In the genomic region with DNA sequence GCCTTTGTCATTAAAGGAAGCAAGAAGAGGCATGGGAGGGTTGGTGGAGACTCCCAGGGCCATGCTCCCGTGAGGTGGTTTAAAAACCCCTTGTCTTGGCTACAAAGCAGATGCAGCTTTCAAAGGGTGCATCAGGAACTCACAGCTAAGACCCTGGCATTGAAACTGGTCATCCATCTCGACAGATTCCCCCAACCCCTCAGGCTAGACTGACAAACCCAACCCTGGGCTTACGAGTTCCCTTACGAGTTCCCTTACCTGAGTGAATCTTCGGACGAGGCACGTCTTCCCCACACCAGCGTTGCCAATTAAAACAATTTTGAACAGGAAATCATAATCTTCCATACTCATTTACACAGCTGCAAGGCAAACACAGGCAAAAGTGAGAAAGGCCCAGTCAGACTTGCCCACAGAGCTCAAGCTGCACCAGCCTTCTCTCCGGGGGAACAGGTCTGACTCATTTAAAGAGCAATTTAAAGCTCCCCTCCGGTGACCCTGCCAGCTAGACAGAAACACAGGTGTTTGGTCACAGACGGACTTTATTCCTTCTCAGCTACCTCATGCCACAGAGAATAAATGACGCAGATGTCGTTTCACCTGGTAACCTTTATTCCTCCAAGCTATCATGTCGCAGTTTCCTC, we compare ENCODE assay signal across 10 cellular contexts.
DNase-seq lines count a peak whose midpoint lies in the region; ATAC-seq and TF ChIP-seq lines count a peak whose summit lies in the region.
"Had no signal": no experiment of that assay in that cellular context is flagged by ENCODE, and none has a peak within 500 bp of the region (broad histone marks: within the 10 kb centered on the region; RNA-seq: fewer than 3 reads in every experiment).

No MANE protein-coding gene starts in this region.

- H3K36me3 Mint-ChIP-seq in activated CD8-positive, alpha-beta T cell treated with anti-CD3 and anti-CD28 coated beads for 36 hours (ENCODE audit: low read depth) = peaks cover 19% of the 10 kb centered on the region
- peaks cover 7% of the 10 kb centered on the region for H3K36me3 Mint-ChIP-seq in activated CD8-positive, alpha-beta T cell treated with anti-CD3 and anti-CD28 coated beads, Interleukin-2, amount 10 ng/mL, durations not matched to agents 7 days and 5 days (ENCODE audit: low read depth)

- TF ChIP-seq CTCF in activated CD8-positive, alpha-beta T cell treated with anti-CD3 and anti-CD28 coated beads for 36 hours (IDR thresholded peaks at IDR 0.05) = no peak
- TF ChIP-seq CTCF in A673 (conservative IDR thresholded peaks at IDR 0.05; ENCODE audit: low read depth, low read length) = no peak

- BruUV-seq in A673 (replicated peaks; lab: Mats Ljungman, UMichigan) = no TSS peak

- POLR2A ChIA-PET in activated CD8-positive, alpha-beta T cell treated with anti-CD3 and anti-CD28 coated beads for 36 hours (lab: Charles Lee) = interaction anchor here (1.1 to 2.0 kb wide), 5 partner anchors 8 to 65 kb away, joined by 4 to 7 read pairs (median 4); no protein-coding TSS in a partner anchor
- POLR2A ChIA-PET in activated CD8-positive, alpha-beta T cell treated with anti-CD3 and anti-CD28 coated beads, Interleukin-2, amount 10 ng/mL, durations not matched to agents 7 days and 5 days (lab: Charles Lee) = interaction anchor here (1.2 kb wide), 1 partner anchor 160 kb away, joined by 4 read pairs; a partner anchor contains a TSS
- POLR2A ChIA-PET in A673 (lab: Charles Lee; ENCODE audit: low non-redundant PET) = no interaction called here

- no peaks in the 10 kb centered on the region for H3K9me3 ChIP-seq in A673 (ENCODE audit: low read depth, low read length, poor library complexity, severe bottlenecking)
- H3K9me3 ChIP-seq: BLaER1 had no signal

- H3K27ac Mint-ChIP-seq in activated CD8-positive, alpha-beta T cell treated with anti-CD3 and anti-CD28 coated beads for 36 hours = peak overlapping the region; percentile 88
- H3K27ac Mint-ChIP-seq in activated CD8-positive, alpha-beta T cell treated with anti-CD3 and anti-CD28 coated beads, Interleukin-2, amount 10 ng/mL, durations not matched to agents 7 days and 5 days = no peak overlapping the region

- H3K4me3 Mint-ChIP-seq in activated CD8-positive, alpha-beta T cell treated with anti-CD3 and anti-CD28 coated beads for 36 hours = no peak overlapping the region
- H3K4me3 Mint-ChIP-seq in activated CD8-positive, alpha-beta T cell treated with anti-CD3 and anti-CD28 coated beads, Interleukin-2, amount 10 ng/mL, durations not matched to agents 7 days and 5 days = no peak overlapping the region

- H3K4me1 Mint-ChIP-seq in activated CD8-positive, alpha-beta T cell treated with anti-CD3 and anti-CD28 coated beads for 36 hours (ENCODE audit: low read depth) = peaks cover 73% of the 10 kb centered on the region
- peaks cover 42% of the 10 kb centered on the region for H3K4me1 Mint-ChIP-seq in activated CD8-positive, alpha-beta T cell treated with anti-CD3 and anti-CD28 coated beads, Interleukin-2, amount 10 ng/mL, durations not matched to agents 7 days and 5 days (ENCODE audit: low read depth)

- no peaks in the 10 kb centered on the region for H3K27me3 Mint-ChIP-seq in activated CD8-positive, alpha-beta T cell treated with anti-CD3 and anti-CD28 coated beads for 36 hours
- H3K27me3 Mint-ChIP-seq in activated CD8-positive, alpha-beta T cell treated with anti-CD3 and anti-CD28 coated beads, Interleukin-2, amount 10 ng/mL, durations not matched to agents 7 days and 5 days (ENCODE audit: low read depth) = no peaks in the 10 kb centered on the region

- DNase-seq in activated CD8-positive, alpha-beta T cell treated with anti-CD3 and anti-CD28 coated beads for 36 hours = peak; percentile 72
- no peak for DNase-seq in activated CD8-positive, alpha-beta T cell treated with anti-CD3 and anti-CD28 coated beads, Interleukin-2, amount 10 ng/mL, durations not matched to agents 7 days and 5 days
- DNase-seq in NCI-H748 treated with DMSO at 0.1 percent for 48 hours (lab: John Stamatoyannopoulos, UW) = peak; percentile 75
- DNase-seq in left kidney (ENCODE audit: low read depth, low spot score) = peak; percentile 30
- no peak for DNase-seq in H7
- DNase-seq in cortex of kidney (lab: John Stamatoyannopoulos, UW) = no peak
- DNase-seq in A673 (ENCODE audit: low spot score) = no peak

- intact Hi-C loops in activated CD8-positive, alpha-beta T cell treated with anti-CD3 and anti-CD28 coated beads for 36 hours (cut with micrococcal nuclease) = loop anchor here (5.0 to 10.0 kb wide), 3 partner anchors 75 to 158 kb away; a partner anchor contains a TSS
- intact Hi-C loops in A673 (cut with micrococcal nuclease; ENCODE audit: unreplicated experiment) = no loop called here

- no peak overlapping the region for H3K4me3 ChIP-seq in H7 (ENCODE audit: insufficient read depth, low read depth, low read length)
- H3K4me3 ChIP-seq in A673 (ENCODE audit: low read depth, low read length, poor library complexity, severe bottlenecking) = no peak overlapping the region
- H3K4me3 ChIP-seq: BLaER1, lung had no signal

- no peaks in the 10 kb centered on the region for H3K9me3 Mint-ChIP-seq in activated CD8-positive, alpha-beta T cell treated with anti-CD3 and anti-CD28 coated beads for 36 hours
- H3K9me3 Mint-ChIP-seq in activated CD8-positive, alpha-beta T cell treated with anti-CD3 and anti-CD28 coated beads, Interleukin-2, amount 10 ng/mL, durations not matched to agents 7 days and 5 days (ENCODE audit: insufficient read depth) = no peaks in the 10 kb centered on the region

- CTCF ChIA-PET in activated CD8-positive, alpha-beta T cell treated with anti-CD3 and anti-CD28 coated beads for 36 hours (lab: Charles Lee) = interaction anchor here (0.8 to 1.0 kb wide), 3 partner anchors 10 to 129 kb away, joined by 3 read pairs; no protein-coding TSS in a partner anchor
- CTCF ChIA-PET in activated CD8-positive, alpha-beta T cell treated with anti-CD3 and anti-CD28 coated beads, Interleukin-2, amount 10 ng/mL, durations not matched to agents 7 days and 5 days (lab: Charles Lee) = interaction anchor here (0.7 kb wide), 2 partner anchors 10 to 67 kb away, joined by 3 to 5 read pairs; no protein-coding TSS in a partner anchor
- CTCF ChIA-PET in A673 (lab: Charles Lee) = no interaction called here

- ATAC-seq in activated CD8-positive, alpha-beta T cell treated with anti-CD3 and anti-CD28 coated beads for 36 hours = peak; percentile 63
- no peak for ATAC-seq in activated CD8-positive, alpha-beta T cell treated with anti-CD3 and anti-CD28 coated beads, Interleukin-2, amount 10 ng/mL, durations not matched to agents 7 days and 5 days
- peak; percentile 90 for ATAC-seq in HG02852 (IDR thresholded peaks at IDR 0.05; ENCODE audit: unreplicated experiment)

- H3K4me1 ChIP-seq in A673 (ENCODE audit: insufficient read depth, low read length, poor library complexity, severe bottlenecking) = peaks cover 10% of the 10 kb centered on the region

- H3K27me3 ChIP-seq in H7 (ENCODE audit: control insufficient read depth, insufficient read depth, low read length) (no peaks in the 10 kb centered on the region), A673 (replicated peaks; ENCODE audit: insufficient read depth, low read depth, low read length, poor library complexity) (no peaks in the 10 kb centered on the region)
- H3K27me3 ChIP-seq: BLaER1 had no signal

- H3K36me3 ChIP-seq in H7 (replicated peaks; ENCODE audit: control insufficient read depth, insufficient read depth, low read length) = no peaks in the 10 kb centered on the region
- H3K36me3 ChIP-seq in A673 (ENCODE audit: insufficient read depth, low read length, poor library complexity, severe bottlenecking) = no peaks in the 10 kb centered on the region
- H3K36me3 ChIP-seq: BLaER1 had no signal

- no peak overlapping the region for H3K27ac ChIP-seq in A673 (ENCODE audit: low read depth, low read length, poor library complexity, severe bottlenecking)
- H3K27ac ChIP-seq: BLaER1 had no signal

Comparison
In these comparisons a context has a peak if more than half of its experiments do, and no peak if none do; other contexts are left out.
1. DNase-seq: peak in activated CD8-positive, alpha-beta T cell treated with anti-CD3 and anti-CD28 coated beads for 36 hours (single experiment), NCI-H748 treated with DMSO at 0.1 percent for 48 hours (single experiment) and left kidney (single experiment); none in activated CD8-positive, alpha-beta T cell treated with anti-CD3 and anti-CD28 coated beads, Interleukin-2, amount 10 ng/mL, durations not matched to agents 7 days and 5 days (single experiment), H7 (single experiment), cortex of kidney (single experiment) and A673 (single experiment).